In genomic region chr13:99981115-99982020, GRCh38 we compare ENCODE assay signal across 1 cellular context.
A peak's percentile ranks its signal among the peaks of the same experiment; 100 is the strongest.
TF ChIP-seq lines count a peak whose summit lies in the region.

Gene ZIC2, plus strand, starts transcription at chr13:99981784. Its CDS starts 281 bp downstream, at chr13:99982065.

TF ChIP-seq in WTC11, 78 proteins besides CTCF, POLR2A, EP300 and RAD21 (continued from another document and continues in another):
- TF ChIP-seq ZNF281 (CRISPR knock-in tag; IDR thresholded peaks at IDR 0.05) = no peak
- no peak for TF ChIP-seq AFF4 (CRISPR knock-in tag; IDR thresholded peaks at IDR 0.05; ENCODE audit: borderline replicate concordance)
- TF ChIP-seq FOXK1 (CRISPR knock-in tag; IDR thresholded peaks at IDR 0.05) = peak; percentile 47; the same call in 1 of the 2 replicates
- TF ChIP-seq EMX1 (CRISPR knock-in tag; IDR thresholded peaks at IDR 0.05) = no peak
- TF ChIP-seq ZNF121 (CRISPR knock-in tag; IDR thresholded peaks at IDR 0.05) = no peak
- no peak for TF ChIP-seq RELA (CRISPR knock-in tag; IDR thresholded peaks at IDR 0.05; ENCODE audit: borderline replicate concordance)
- no peak; the same call in 1 of the 2 replicates for TF ChIP-seq ZBTB43 (CRISPR knock-in tag; IDR thresholded peaks at IDR 0.05)
- no peak for TF ChIP-seq ATF6 (CRISPR knock-in tag; IDR thresholded peaks at IDR 0.05)
- TF ChIP-seq, protein P1, sequence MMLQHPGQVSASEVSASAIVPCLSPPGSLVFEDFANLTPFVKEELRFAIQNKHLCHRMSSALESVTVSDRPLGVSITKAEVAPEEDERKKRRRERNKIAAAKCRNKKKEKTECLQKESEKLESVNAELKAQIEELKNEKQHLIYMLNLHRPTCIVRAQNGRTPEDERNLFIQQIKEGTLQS (CRISPR knock-in tag; conservative IDR thresholded peaks at IDR 0.05) = no peak
- no peak for TF ChIP-seq GABPB1 (CRISPR knock-in tag; IDR thresholded peaks at IDR 0.05)
- 0 out of 2 replicates have a peak, but pooled peaks have one; percentile 78 for TF ChIP-seq ZNF138 (CRISPR knock-in tag; conservative IDR thresholded peaks at IDR 0.05)
- TF ChIP-seq GTF2I (CRISPR knock-in tag; conservative IDR thresholded peaks at IDR 0.05) = no peak
- peak; percentile 77; the same call in 1 of the 2 replicates for TF ChIP-seq CREM (CRISPR knock-in tag; IDR thresholded peaks at IDR 0.05)
- no peak for TF ChIP-seq HMGA2 (CRISPR knock-in tag; IDR thresholded peaks at IDR 0.05)
- no peak for TF ChIP-seq NR3C1 (CRISPR knock-in tag; conservative IDR thresholded peaks at IDR 0.05; ENCODE audit: low read depth)
- TF ChIP-seq, protein P2, sequence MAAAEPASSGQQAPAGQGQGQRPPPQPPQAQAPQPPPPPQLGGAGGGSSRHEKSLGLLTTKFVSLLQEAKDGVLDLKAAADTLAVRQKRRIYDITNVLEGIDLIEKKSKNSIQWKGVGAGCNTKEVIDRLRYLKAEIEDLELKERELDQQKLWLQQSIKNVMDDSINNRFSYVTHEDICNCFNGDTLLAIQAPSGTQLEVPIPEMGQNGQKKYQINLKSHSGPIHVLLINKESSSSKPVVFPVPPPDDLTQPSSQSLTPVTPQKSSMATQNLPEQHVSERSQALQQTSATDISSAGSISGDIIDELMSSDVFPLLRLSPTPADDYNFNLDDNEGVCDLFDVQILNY (CRISPR knock-in tag; IDR thresholded peaks at IDR 0.05) = no peak; the same call in 1 of the 2 replicates
- no peak for TF ChIP-seq MXD4 (CRISPR knock-in tag; IDR thresholded peaks at IDR 0.05; ENCODE audit: borderline replicate concordance)
- TF ChIP-seq NR2C2 (CRISPR knock-in tag; IDR thresholded peaks at IDR 0.05) = no peak
- TF ChIP-seq STAT6 (CRISPR knock-in tag; conservative IDR thresholded peaks at IDR 0.05; ENCODE audit: low read depth) = no peak
- TF ChIP-seq GRHL2 (CRISPR knock-in tag; IDR thresholded peaks at IDR 0.05; ENCODE audit: insufficient replicate concordance, severe bottlenecking) = no peak
- no peak for TF ChIP-seq SMAD3 (CRISPR knock-in tag; IDR thresholded peaks at IDR 0.05; ENCODE audit: borderline replicate concordance)
- no peak for TF ChIP-seq NFYB (CRISPR knock-in tag; conservative IDR thresholded peaks at IDR 0.05; ENCODE audit: low read depth)
- TF ChIP-seq USF2 (CRISPR knock-in tag; IDR thresholded peaks at IDR 0.05) = peak; percentile 25; the same call in 1 of the 2 replicates
- 0 out of 2 replicates have a peak, but pooled peaks have one; percentile 6 for TF ChIP-seq PRDM15 (CRISPR knock-in tag; IDR thresholded peaks at IDR 0.05)
- TF ChIP-seq OVOL2 (CRISPR knock-in tag; IDR thresholded peaks at IDR 0.05; ENCODE audit: borderline replicate concordance) = no peak
- TF ChIP-seq, protein P3, sequence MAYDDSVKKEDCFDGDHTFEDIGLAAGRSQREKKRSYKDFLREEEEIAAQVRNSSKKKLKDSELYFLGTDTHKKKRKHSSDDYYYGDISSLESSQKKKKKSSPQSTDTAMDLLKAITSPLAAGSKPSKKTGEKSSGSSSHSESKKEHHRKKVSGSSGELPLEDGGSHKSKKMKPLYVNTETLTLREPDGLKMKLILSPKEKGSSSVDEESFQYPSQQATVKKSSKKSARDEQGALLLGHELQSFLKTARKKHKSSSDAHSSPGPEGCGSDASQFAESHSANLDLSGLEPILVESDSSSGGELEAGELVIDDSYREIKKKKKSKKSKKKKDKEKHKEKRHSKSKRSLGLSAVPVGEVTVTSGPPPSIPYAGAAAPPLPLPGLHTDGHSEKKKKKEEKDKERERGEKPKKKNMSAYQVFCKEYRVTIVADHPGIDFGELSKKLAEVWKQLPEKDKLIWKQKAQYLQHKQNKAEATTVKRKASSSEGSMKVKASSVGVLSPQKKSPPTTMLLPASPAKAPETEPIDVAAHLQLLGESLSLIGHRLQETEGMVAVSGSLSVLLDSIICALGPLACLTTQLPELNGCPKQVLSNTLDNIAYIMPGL (CRISPR knock-in tag; IDR thresholded peaks at IDR 0.05) = 0 out of 2 replicates have a peak, but pooled peaks have one; percentile 22
- TF ChIP-seq IRF1 (CRISPR knock-in tag; IDR thresholded peaks at IDR 0.05) = no peak
- no peak for TF ChIP-seq SOX15 (CRISPR knock-in tag; IDR thresholded peaks at IDR 0.05)
- no peak for TF ChIP-seq ZBTB21 (CRISPR knock-in tag; IDR thresholded peaks at IDR 0.05; ENCODE audit: borderline replicate concordance)
- TF ChIP-seq ZNF263 (CRISPR knock-in tag; IDR thresholded peaks at IDR 0.05; ENCODE audit: low read depth) = peak; percentile 65
- TF ChIP-seq, protein P4, sequence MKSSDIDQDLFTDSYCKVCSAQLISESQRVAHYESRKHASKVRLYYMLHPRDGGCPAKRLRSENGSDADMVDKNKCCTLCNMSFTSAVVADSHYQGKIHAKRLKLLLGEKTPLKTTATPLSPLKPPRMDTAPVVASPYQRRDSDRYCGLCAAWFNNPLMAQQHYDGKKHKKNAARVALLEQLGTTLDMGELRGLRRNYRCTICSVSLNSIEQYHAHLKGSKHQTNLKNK (CRISPR knock-in tag; IDR thresholded peaks at IDR 0.05) = no peak
